ENCODE assay signal across 8 cellular contexts in genomic region chr19:57803594-57804325, GRCh38. TPM values are rescaled to one million over a fixed set of nuclear protein-coding genes. Genes with fewer than 3 reads are reported as not detected.
DNase-seq lines count a peak whose midpoint lies in the region; ATAC-seq, FAIRE-seq and TF ChIP-seq lines count a peak whose summit lies in the region.

No MANE protein-coding gene starts in this region.

- no peak for TF ChIP-seq EP300 in suprapubic skin (IDR thresholded peaks at IDR 0.05)

- peaks cover 10% of the 10 kb centered on the region for H3K36me3 ChIP-seq in CD8-positive, alpha-beta memory T cell (ENCODE audit: insufficient read depth, low read length)
- H3K36me3 ChIP-seq in liver (ENCODE audit: control insufficient read depth in 4 of 4, insufficient read depth in 3 of 4, low read depth in 1 of 4, low read length in 3 of 4) (peaks cover 0 to 17% (median 11%) of the 10 kb centered on the region in 4 donors), suprapubic skin (peaks cover 21% of the 10 kb centered on the region), BE2C (peaks cover 20% of the 10 kb centered on the region)

- no peaks in the 10 kb centered on the region for H3K27me3 ChIP-seq in CD8-positive, alpha-beta memory T cell (ENCODE audit: insufficient read depth, low read length, poor library complexity, severe bottlenecking)
- H3K27me3 ChIP-seq in liver (ENCODE audit: control insufficient read depth in 4 of 4, insufficient read depth in 4 of 4, low read length in 3 of 4) = no peaks in the 10 kb centered on the region
- H3K27me3 ChIP-seq in suprapubic skin = no peaks in the 10 kb centered on the region
- no peaks in the 10 kb centered on the region for H3K27me3 ChIP-seq in BE2C

- no peaks in the 10 kb centered on the region for H3K9me3 ChIP-seq in CD8-positive, alpha-beta memory T cell (ENCODE audit: low read length)
- H3K9me3 ChIP-seq in liver (ENCODE audit: control insufficient read depth in 4 of 4, low read length in 3 of 4) (no peaks in the 10 kb centered on the region), suprapubic skin (no peaks in the 10 kb centered on the region), BE2C (no peaks in the 10 kb centered on the region)

- peak in 1 of 5 donors; percentile 19 for DNase-seq in CD8-positive, alpha-beta memory T cell
- DNase-seq in NCI-H146 treated with DMSO at 0.1 percent for 48 hours (lab: John Stamatoyannopoulos, UW; ENCODE audit: unreplicated experiment) = peak; percentile 5
- peak; percentile 53 for DNase-seq in dedifferentiated amniotic fluid mesenchymal stem cell (ENCODE audit: extremely low spot score)
- DNase-seq in suprapubic skin (ENCODE audit: low spot score in 2 of 2) = peak in 1 of 2 donors; percentile 15
- DNase-seq in BE2C = no peak
- DNase-seq in GM19239 (ENCODE audit: insufficient read length, low spot score) = no peak

- H3K27ac ChIP-seq in CD8-positive, alpha-beta memory T cell (ENCODE audit: low read depth, low read length) = no peak overlapping the region
- H3K27ac ChIP-seq in liver (ENCODE audit: low read depth in 1 of 2, low read length in 2 of 2) (peak overlapping the region; percentile 58 to 70), suprapubic skin (peak overlapping the region; percentile 84)

- TF ChIP-seq CTCF in liver (IDR thresholded peaks at IDR 0.05; ENCODE audit: low read depth, low read length, missing input control) (no peak), suprapubic skin (IDR thresholded peaks at IDR 0.05) (no peak), BE2C (IDR thresholded peaks at IDR 0.05; ENCODE audit: low read depth, low read length) (no peak)

- CTCF ChIA-PET in CD8-positive, alpha-beta memory T cell (lab: Charles Lee) = no interaction called here

- POLR2A ChIA-PET in CD8-positive, alpha-beta memory T cell (lab: Charles Lee) = no interaction called here

- no peak for FAIRE-seq in GM19239 (lab: Jason Lieb, UNC)

- TF ChIP-seq RAD21 in liver (IDR thresholded peaks at IDR 0.05) = no peak

- no peaks in the 10 kb centered on the region for H3K4me1 ChIP-seq in CD8-positive, alpha-beta memory T cell (ENCODE audit: insufficient read depth, low read length)
- peaks cover 7 to 17% (median 11%) of the 10 kb centered on the region in 4 donors for H3K4me1 ChIP-seq in liver (ENCODE audit: control insufficient read depth in 4 of 4, insufficient read depth in 4 of 4, low read length in 3 of 4)
- peaks cover 54% of the 10 kb centered on the region for H3K4me1 ChIP-seq in suprapubic skin
- H3K4me1 ChIP-seq in BE2C = no peaks in the 10 kb centered on the region

- no peak for TF ChIP-seq POLR2A in suprapubic skin (IDR thresholded peaks at IDR 0.05)

- H3K36me3 Mint-ChIP-seq in CD8-positive, alpha-beta memory T cell = peaks cover 16 to 45% (median 26%) of the 10 kb centered on the region in 3 donors

- peak overlapping the region in 5 of 8 donors; percentile 15 to 76 (median 37) for H3K27ac Mint-ChIP-seq in CD8-positive, alpha-beta memory T cell

- no peaks in the 10 kb centered on the region for H3K27me3 Mint-ChIP-seq in CD8-positive, alpha-beta memory T cell

- H3K4me3 ChIP-seq in CD8-positive, alpha-beta memory T cell (ENCODE audit: low read length) = peak overlapping the region; percentile 19
- peak overlapping the region; percentile 56 to 72 (median 60) for H3K4me3 ChIP-seq in liver (ENCODE audit: low read depth in 1 of 3, low read length in 3 of 3)
- H3K4me3 ChIP-seq in suprapubic skin = peak overlapping the region; percentile 59
- no peak overlapping the region for H3K4me3 ChIP-seq in BE2C (ENCODE audit: low read depth, low read length)

- no peak for ATAC-seq in GM21367 (IDR thresholded peaks at IDR 0.05; ENCODE audit: unreplicated experiment)

- H3K9me3 Mint-ChIP-seq in CD8-positive, alpha-beta memory T cell = no peaks in the 10 kb centered on the region

- peak overlapping the region in 5 of 7 donors; percentile 16 to 68 (median 35) for H3K4me3 Mint-ChIP-seq in CD8-positive, alpha-beta memory T cell

- peak overlapping the region; percentile 20 to 54 for H3K9ac ChIP-seq in liver (ENCODE audit: low read depth in 1 of 2, low read length in 2 of 2)

- WGBS in liver = 9% methylated on average over 19 of the region's 19 CpGs
- 5% methylated on average over 19 of the region's 19 CpGs for WGBS in suprapubic skin

- H3K4me1 Mint-ChIP-seq in CD8-positive, alpha-beta memory T cell = peaks cover 11 to 45% (median 28%) of the 10 kb centered on the region in 3 donors

TF ChIP-seq in liver, 16 proteins besides CTCF, POLR2A, EP300 and RAD21:
- no peak for TF ChIP-seq TAF1 (conservative IDR thresholded peaks at IDR 0.05)
- no peak for TF ChIP-seq FOXA1 (IDR thresholded peaks at IDR 0.05)
- TF ChIP-seq HNF4A (conservative IDR thresholded peaks at IDR 0.05) = peak in 1 of 2 donors; percentile 20
- no peak for TF ChIP-seq FOXA2 (IDR thresholded peaks at IDR 0.05)
- TF ChIP-seq RXRA (IDR thresholded peaks at IDR 0.05) = peak; percentile 13 to 38
- TF ChIP-seq, protein P1, sequence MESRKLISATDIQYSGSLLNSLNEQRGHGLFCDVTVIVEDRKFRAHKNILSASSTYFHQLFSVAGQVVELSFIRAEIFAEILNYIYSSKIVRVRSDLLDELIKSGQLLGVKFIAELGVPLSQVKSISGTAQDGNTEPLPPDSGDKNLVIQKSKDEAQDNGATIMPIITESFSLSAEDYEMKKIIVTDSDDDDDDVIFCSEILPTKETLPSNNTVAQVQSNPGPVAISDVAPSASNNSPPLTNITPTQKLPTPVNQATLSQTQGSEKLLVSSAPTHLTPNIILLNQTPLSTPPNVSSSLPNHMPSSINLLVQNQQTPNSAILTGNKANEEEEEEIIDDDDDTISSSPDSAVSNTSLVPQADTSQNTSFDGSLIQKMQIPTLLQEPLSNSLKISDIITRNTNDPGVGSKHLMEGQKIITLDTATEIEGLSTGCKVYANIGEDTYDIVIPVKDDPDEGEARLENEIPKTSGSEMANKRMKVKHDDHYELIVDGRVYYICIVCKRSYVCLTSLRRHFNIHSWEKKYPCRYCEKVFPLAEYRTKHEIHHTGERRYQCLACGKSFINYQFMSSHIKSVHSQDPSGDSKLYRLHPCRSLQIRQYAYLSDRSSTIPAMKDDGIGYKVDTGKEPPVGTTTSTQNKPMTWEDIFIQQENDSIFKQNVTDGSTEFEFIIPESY (IDR thresholded peaks at IDR 0.05) = no peak
- TF ChIP-seq, protein P2, sequence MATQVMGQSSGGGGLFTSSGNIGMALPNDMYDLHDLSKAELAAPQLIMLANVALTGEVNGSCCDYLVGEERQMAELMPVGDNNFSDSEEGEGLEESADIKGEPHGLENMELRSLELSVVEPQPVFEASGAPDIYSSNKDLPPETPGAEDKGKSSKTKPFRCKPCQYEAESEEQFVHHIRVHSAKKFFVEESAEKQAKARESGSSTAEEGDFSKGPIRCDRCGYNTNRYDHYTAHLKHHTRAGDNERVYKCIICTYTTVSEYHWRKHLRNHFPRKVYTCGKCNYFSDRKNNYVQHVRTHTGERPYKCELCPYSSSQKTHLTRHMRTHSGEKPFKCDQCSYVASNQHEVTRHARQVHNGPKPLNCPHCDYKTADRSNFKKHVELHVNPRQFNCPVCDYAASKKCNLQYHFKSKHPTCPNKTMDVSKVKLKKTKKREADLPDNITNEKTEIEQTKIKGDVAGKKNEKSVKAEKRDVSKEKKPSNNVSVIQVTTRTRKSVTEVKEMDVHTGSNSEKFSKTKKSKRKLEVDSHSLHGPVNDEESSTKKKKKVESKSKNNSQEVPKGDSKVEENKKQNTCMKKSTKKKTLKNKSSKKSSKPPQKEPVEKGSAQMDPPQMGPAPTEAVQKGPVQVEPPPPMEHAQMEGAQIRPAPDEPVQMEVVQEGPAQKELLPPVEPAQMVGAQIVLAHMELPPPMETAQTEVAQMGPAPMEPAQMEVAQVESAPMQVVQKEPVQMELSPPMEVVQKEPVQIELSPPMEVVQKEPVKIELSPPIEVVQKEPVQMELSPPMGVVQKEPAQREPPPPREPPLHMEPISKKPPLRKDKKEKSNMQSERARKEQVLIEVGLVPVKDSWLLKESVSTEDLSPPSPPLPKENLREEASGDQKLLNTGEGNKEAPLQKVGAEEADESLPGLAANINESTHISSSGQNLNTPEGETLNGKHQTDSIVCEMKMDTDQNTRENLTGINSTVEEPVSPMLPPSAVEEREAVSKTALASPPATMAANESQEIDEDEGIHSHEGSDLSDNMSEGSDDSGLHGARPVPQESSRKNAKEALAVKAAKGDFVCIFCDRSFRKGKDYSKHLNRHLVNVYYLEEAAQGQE (IDR thresholded peaks at IDR 0.05) = no peak
- no peak for TF ChIP-seq HNF4G (IDR thresholded peaks at IDR 0.05)
- no peak for TF ChIP-seq GABPA (IDR thresholded peaks at IDR 0.05 in 1 of 2, conservative IDR thresholded peaks at IDR 0.05 in 1 of 2)
- no peak for TF ChIP-seq YY1 (IDR thresholded peaks at IDR 0.05)
TF ChIP-seq in liver: peak in this region for 2.

RNA-seq across cellular contexts. Expression of gene ZNF552, which starts 11.0 kb away (rescaled TPM):
- 10 to 100 TPM in 1 of 2 experiments, 1 to 10 TPM in 1; 7.2 to 10.6 TPM for total RNA-seq in CD8-positive, alpha-beta memory T cell
- polyA plus RNA-seq in CD8-positive, alpha-beta memory T cell = 11.3 TPM
- total RNA-seq in liver (10 to 100 TPM in 1 of 2 donors, 1 to 10 TPM in 1; 5.4 to 16.1 TPM), suprapubic skin (10 to 100 TPM in 1 of 4 donors, 1 to 10 TPM in 3; 5.6 to 11.5 (median 8.3) TPM)
- polyA plus RNA-seq in liver = 1 to 10 TPM; 3.1 to 5.5 TPM
- 3.3 TPM for polyA plus RNA-seq in BE2C (2012; ENCODE audit: insufficient read depth, insufficient read length, low read depth)

RNA-seq across cellular contexts. Expression of gene ZNF587B, which starts 26.3 kb away (rescaled TPM):
- total RNA-seq in CD8-positive, alpha-beta memory T cell = 10 to 100 TPM; 24.8 to 25.4 TPM
- 1.4 TPM for polyA plus RNA-seq in CD8-positive, alpha-beta memory T cell
- total RNA-seq in liver = 10 to 100 TPM; 10.2 to 30.2 TPM
- polyA plus RNA-seq in liver = 1 to 10 TPM; 3.0 to 3.6 TPM
- 10 to 100 TPM; 15.0 to 28.6 (median 19.6) TPM for total RNA-seq in suprapubic skin
- polyA plus RNA-seq in BE2C (2012; ENCODE audit: insufficient read depth, insufficient read length, low read depth) = 1.3 TPM

RNA-seq across cellular contexts. Expression of gene ZNF586, which starts 34.3 kb away (rescaled TPM):
- total RNA-seq in CD8-positive, alpha-beta memory T cell = 10 to 100 TPM; 15.6 to 17.1 TPM
- 18.6 TPM for polyA plus RNA-seq in CD8-positive, alpha-beta memory T cell
- total RNA-seq in liver (10 to 100 TPM; 10.4 to 11.8 TPM), suprapubic skin (10 to 100 TPM; 20.6 to 47.4 (median 26.8) TPM)
- polyA plus RNA-seq in liver = 1 to 10 TPM; 2.3 to 3.1 TPM
- polyA plus RNA-seq in BE2C (2012; ENCODE audit: insufficient read depth, insufficient read length, low read depth) = 9.1 TPM

RNA-seq across cellular contexts. Expression of gene ZNF587, which starts 45.9 kb away (rescaled TPM):
- 10 to 100 TPM; 24.2 to 27.2 TPM for total RNA-seq in CD8-positive, alpha-beta memory T cell
- 4.8 TPM for polyA plus RNA-seq in CD8-positive, alpha-beta memory T cell
- 10 to 100 TPM; 15.6 to 27.8 TPM for total RNA-seq in liver
- polyA plus RNA-seq in liver = 1 to 10 TPM; 2.7 to 2.8 TPM
- 10 to 100 TPM; 16.4 to 43.2 (median 20.0) TPM for total RNA-seq in suprapubic skin
- polyA plus RNA-seq in BE2C (2012; ENCODE audit: insufficient read depth, insufficient read length, low read depth) = 8.8 TPM

RNA-seq across cellular contexts. Expression of gene ZNF776, which starts 57.1 kb away (rescaled TPM):
- 10 to 100 TPM; 13.3 to 17.2 TPM for total RNA-seq in CD8-positive, alpha-beta memory T cell
- 7.0 TPM for polyA plus RNA-seq in CD8-positive, alpha-beta memory T cell
- total RNA-seq in liver = 10 to 100 TPM in 1 of 2 donors, 1 to 10 TPM in 1; 8.7 to 20.3 TPM
- polyA plus RNA-seq in liver = 1 to 10 TPM; 2.0 to 4.1 TPM
- total RNA-seq in suprapubic skin = 10 to 100 TPM; 11.2 to 23.8 (median 15.0) TPM
- 11.7 TPM for polyA plus RNA-seq in BE2C (2012; ENCODE audit: insufficient read depth, insufficient read length, low read depth)

Comparison
In these comparisons a context has a peak if more than half of its experiments do, and no peak if none do; other contexts are left out.
1. DNase-seq: peak in NCI-H146 treated with DMSO at 0.1 percent for 48 hours (single experiment) and dedifferentiated amniotic fluid mesenchymal stem cell (single experiment); none in BE2C (single experiment) and GM19239 (single experiment).